In the genomic region with DNA sequence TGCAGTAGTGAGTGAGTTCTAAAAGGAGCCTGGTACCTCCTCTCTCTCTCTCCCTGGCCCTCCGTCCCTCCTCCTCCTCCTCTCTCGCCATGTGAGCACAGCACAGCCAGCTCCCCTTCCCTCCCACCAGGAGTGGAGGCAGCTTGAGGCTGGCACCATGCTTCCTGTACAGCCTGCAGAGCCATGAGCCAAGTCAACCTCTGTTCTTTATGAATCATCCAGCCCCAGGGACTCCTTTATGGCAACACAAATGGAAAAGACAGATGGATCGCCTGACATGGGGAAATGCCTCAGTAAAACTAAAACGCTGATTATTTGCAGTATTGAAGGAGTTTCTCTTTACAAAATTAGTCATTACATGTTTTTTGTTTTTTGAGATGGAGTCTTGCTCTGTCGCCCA, we compare ENCODE assay signal across 19 cellular contexts.
DNase-seq lines count a peak whose midpoint lies in the region; ATAC-seq and TF ChIP-seq lines count a peak whose summit lies in the region.
"Had no signal": no experiment of that assay in that cellular context is flagged by ENCODE, and none has a peak within 500 bp of the region (broad histone marks: within the 10 kb centered on the region; RNA-seq: fewer than 3 reads in every experiment).

No MANE protein-coding gene starts in this region.

- no peaks in the 10 kb centered on the region for H3K27me3 ChIP-seq in lung (ENCODE audit: control insufficient read depth, insufficient read depth)
- H3K27me3 ChIP-seq: BE2C had no signal

- POLR2A ChIA-PET in HEK293 (lab: Yijun Ruan, JAX), result no interaction called here

- H3K4me1 ChIP-seq in HEK293 (ENCODE audit: control insufficient read depth, insufficient read depth, low read length) (no peaks in the 10 kb centered on the region), lung (ENCODE audit: control insufficient read depth in 2 of 2, insufficient read depth in 2 of 2, low read length in 2 of 2) (no peaks in the 10 kb centered on the region)
- H3K4me1 ChIP-seq: BE2C, Caco-2, HAP-1 had no signal

- H3K36me3 ChIP-seq in HEK293 (ENCODE audit: control insufficient read depth in 2 of 2, insufficient read depth in 1 of 2, low read length in 2 of 2) (no peaks in the 10 kb centered on the region), lung (ENCODE audit: control insufficient read depth in 2 of 2, insufficient read depth in 2 of 2, low read length in 2 of 2) (no peaks in the 10 kb centered on the region)
- H3K36me3 ChIP-seq: BE2C, HAP-1 had no signal

- H3K4me3 ChIP-seq in HEK293 (ENCODE audit: low read depth, low read length), result no peak overlapping the region
- H3K4me3 ChIP-seq in epithelial cell of esophagus (ENCODE audit: low read length), result no peak overlapping the region
- H3K4me3 ChIP-seq in lung, result no peak overlapping the region
- H3K4me3 ChIP-seq: GM12878, HAP-1, K562 had no signal

- no peak for TF ChIP-seq CTCF in HEK293 (tag by site-specific recombination; IDR thresholded peaks at IDR 0.05)
- no peak for TF ChIP-seq CTCF in epithelial cell of esophagus (IDR thresholded peaks at IDR 0.05; ENCODE audit: insufficient read depth, low read depth, low read length, missing control alignments)
- TF ChIP-seq CTCF in lung (IDR thresholded peaks at IDR 0.05; ENCODE audit: control extremely low read depth, extremely low read depth), result no peak

- H3K27ac ChIP-seq in HEK293 (ENCODE audit: extremely low read depth, low read depth, low read length) (no peak overlapping the region), lung (ENCODE audit: low read depth in 1 of 2, low read length in 1 of 2) (no peak overlapping the region)
- H3K27ac ChIP-seq: HL-60 had no signal

- CTCF ChIA-PET in HEK293 (lab: Yijun Ruan, JAX), result no interaction called here

- H3K9me3 ChIP-seq in HEK293 (ENCODE audit: control insufficient read depth, insufficient read depth, low read depth, low read length) (no peaks in the 10 kb centered on the region), lung (ENCODE audit: control insufficient read depth in 2 of 2, insufficient read depth in 1 of 2, low read length in 1 of 2) (peaks cover 0 to 4% of the 10 kb centered on the region in 2 donors)
- H3K9me3 ChIP-seq: BE2C, Caco-2, HAP-1 had no signal

- WGBS in lung, 2 donors, result 78 to 97% methylated on average over 4 to 5 of the region's 5 CpGs

- DNase-seq in Daoy (ENCODE audit: low read depth) (peak; percentile 27), epithelial cell of esophagus (ENCODE audit: low read depth) (peak; percentile 17), lung (ENCODE audit: low spot score) (peak; percentile 24), CD1c-positive myeloid dendritic cell (ENCODE audit: extremely low spot score) (no peak), NOMO-1 treated with DMSO at 0.1 percent for 48 hours (lab: John Stamatoyannopoulos, UW; ENCODE audit: unreplicated experiment) (no peak), left ventricle myocardium superior (no peak)
- DNase-seq: BE2C; C1 segment of cervical spinal cord; Caco-2; CD4-positive, alpha-beta T cell; DMS153; DMS79; HFFc6; IMR-90 had no signal

- ATAC-seq in lung (ENCODE audit: insufficient read depth, low FRiP score) (no peak), left ventricle myocardium superior (no peak)
- ATAC-seq: GM12878, K562 had no signal

- intact Hi-C loops in left ventricle myocardium superior (cut with micrococcal nuclease), result no loop called here

TF ChIP-seq in HEK293, 187 proteins besides CTCF, POLR2A, EP300 and RAD21:
- TF ChIP-seq ZIC2 (tag by site-specific recombination; IDR thresholded peaks at IDR 0.05) (0 out of 2 replicates have a peak, but pooled peaks have one; percentile 19), ZNF629 (tag by site-specific recombination; IDR thresholded peaks at IDR 0.05) (no peak)
TF ChIP-seq in HEK293: peak in this region for 1.

Comparison
In these comparisons a context has a peak if more than half of its experiments do, and no peak if none do; other contexts are left out.
1. DNase-seq: peak in Daoy (single experiment), epithelial cell of esophagus (single experiment) and lung (single experiment); none in CD1c-positive myeloid dendritic cell (single experiment), NOMO-1 treated with DMSO at 0.1 percent for 48 hours (single experiment) and left ventricle myocardium superior (single experiment).